ENCODE assay signal across 2 cellular contexts in the genomic region with DNA sequence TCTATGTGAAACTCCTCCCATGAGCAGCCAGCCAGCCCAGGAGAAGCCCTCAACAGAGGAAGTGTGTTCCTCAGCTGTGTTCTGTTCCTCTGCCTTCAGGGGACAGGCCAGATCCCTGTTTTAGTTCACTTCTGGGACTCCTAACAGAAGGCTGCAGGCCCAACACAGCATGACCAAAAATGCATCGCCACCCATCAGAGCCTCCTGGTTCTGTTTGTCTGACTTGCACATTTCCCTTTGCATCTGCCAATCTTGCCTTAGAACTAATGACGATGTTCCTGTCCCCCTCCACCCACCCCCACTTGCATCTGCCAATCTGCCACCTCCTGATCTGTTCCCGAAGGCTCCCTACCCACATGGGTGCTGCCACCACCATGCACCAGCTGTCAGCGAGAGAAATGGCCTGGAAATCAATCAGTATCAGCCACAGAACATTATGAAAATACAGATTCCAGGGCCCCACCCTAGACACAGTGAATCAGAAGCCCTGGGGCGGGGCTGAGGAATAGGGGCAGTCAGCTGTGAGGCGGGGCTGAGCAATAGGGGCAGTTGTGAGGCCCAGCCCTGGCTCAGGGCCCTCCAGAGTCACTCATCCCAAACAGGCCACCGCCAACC.
TF ChIP-seq lines count a peak whose summit lies in the region.

No MANE protein-coding gene starts in this region.

TF ChIP-seq in SK-N-SH, 30 proteins besides CTCF, POLR2A, EP300 and RAD21 (continued from another document):
- no peak for TF ChIP-seq FOSL2 (IDR thresholded peaks at IDR 0.05; ENCODE audit: borderline replicate concordance, low read depth)
- TF ChIP-seq GABPA (IDR thresholded peaks at IDR 0.05; ENCODE audit: low read depth): no peak
- TF ChIP-seq, protein P1, sequence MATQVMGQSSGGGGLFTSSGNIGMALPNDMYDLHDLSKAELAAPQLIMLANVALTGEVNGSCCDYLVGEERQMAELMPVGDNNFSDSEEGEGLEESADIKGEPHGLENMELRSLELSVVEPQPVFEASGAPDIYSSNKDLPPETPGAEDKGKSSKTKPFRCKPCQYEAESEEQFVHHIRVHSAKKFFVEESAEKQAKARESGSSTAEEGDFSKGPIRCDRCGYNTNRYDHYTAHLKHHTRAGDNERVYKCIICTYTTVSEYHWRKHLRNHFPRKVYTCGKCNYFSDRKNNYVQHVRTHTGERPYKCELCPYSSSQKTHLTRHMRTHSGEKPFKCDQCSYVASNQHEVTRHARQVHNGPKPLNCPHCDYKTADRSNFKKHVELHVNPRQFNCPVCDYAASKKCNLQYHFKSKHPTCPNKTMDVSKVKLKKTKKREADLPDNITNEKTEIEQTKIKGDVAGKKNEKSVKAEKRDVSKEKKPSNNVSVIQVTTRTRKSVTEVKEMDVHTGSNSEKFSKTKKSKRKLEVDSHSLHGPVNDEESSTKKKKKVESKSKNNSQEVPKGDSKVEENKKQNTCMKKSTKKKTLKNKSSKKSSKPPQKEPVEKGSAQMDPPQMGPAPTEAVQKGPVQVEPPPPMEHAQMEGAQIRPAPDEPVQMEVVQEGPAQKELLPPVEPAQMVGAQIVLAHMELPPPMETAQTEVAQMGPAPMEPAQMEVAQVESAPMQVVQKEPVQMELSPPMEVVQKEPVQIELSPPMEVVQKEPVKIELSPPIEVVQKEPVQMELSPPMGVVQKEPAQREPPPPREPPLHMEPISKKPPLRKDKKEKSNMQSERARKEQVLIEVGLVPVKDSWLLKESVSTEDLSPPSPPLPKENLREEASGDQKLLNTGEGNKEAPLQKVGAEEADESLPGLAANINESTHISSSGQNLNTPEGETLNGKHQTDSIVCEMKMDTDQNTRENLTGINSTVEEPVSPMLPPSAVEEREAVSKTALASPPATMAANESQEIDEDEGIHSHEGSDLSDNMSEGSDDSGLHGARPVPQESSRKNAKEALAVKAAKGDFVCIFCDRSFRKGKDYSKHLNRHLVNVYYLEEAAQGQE (IDR thresholded peaks at IDR 0.05; ENCODE audit: low read depth, low read length): no peak
- no peak for TF ChIP-seq TEAD4 (IDR thresholded peaks at IDR 0.05; ENCODE audit: borderline replicate concordance, insufficient read depth)
- TF ChIP-seq, protein P2, sequence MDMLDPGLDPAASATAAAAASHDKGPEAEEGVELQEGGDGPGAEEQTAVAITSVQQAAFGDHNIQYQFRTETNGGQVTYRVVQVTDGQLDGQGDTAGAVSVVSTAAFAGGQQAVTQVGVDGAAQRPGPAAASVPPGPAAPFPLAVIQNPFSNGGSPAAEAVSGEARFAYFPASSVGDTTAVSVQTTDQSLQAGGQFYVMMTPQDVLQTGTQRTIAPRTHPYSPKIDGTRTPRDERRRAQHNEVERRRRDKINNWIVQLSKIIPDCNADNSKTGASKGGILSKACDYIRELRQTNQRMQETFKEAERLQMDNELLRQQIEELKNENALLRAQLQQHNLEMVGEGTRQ (IDR thresholded peaks at IDR 0.05; ENCODE audit: borderline replicate concordance, low read depth, low read length): no peak
- TF ChIP-seq TCF12 (IDR thresholded peaks at IDR 0.05): no peak
- no peak for TF ChIP-seq TAF1 (IDR thresholded peaks at IDR 0.05; ENCODE audit: borderline replicate concordance, low read depth, low read length)
- TF ChIP-seq MXI1 (IDR thresholded peaks at IDR 0.05; ENCODE audit: low read depth, low read length): no peak
- TF ChIP-seq FOXM1 (IDR thresholded peaks at IDR 0.05; ENCODE audit: low read depth): no peak
- TF ChIP-seq NRF1 (IDR thresholded peaks at IDR 0.05; ENCODE audit: low read depth, low read length): no peak
- TF ChIP-seq, protein P3, sequence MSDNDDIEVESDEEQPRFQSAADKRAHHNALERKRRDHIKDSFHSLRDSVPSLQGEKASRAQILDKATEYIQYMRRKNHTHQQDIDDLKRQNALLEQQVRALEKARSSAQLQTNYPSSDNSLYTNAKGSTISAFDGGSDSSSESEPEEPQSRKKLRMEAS (IDR thresholded peaks at IDR 0.05; ENCODE audit: low read depth): no peak

TF ChIP-seq in SK-N-SH treated with all-trans-retinoic acid at 6 μM for 48 hours, 23 proteins besides CTCF, POLR2A, EP300 and RAD21 (continued from another document):
- TF ChIP-seq, protein P4, sequence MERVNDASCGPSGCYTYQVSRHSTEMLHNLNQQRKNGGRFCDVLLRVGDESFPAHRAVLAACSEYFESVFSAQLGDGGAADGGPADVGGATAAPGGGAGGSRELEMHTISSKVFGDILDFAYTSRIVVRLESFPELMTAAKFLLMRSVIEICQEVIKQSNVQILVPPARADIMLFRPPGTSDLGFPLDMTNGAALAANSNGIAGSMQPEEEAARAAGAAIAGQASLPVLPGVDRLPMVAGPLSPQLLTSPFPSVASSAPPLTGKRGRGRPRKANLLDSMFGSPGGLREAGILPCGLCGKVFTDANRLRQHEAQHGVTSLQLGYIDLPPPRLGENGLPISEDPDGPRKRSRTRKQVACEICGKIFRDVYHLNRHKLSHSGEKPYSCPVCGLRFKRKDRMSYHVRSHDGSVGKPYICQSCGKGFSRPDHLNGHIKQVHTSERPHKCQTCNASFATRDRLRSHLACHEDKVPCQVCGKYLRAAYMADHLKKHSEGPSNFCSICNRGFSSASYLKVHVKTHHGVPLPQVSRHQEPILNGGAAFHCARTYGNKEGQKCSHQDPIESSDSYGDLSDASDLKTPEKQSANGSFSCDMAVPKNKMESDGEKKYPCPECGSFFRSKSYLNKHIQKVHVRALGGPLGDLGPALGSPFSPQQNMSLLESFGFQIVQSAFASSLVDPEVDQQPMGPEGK (CRISPR knock-in tag; IDR thresholded peaks at IDR 0.05; ENCODE audit: borderline replicate concordance): no peak
- TF ChIP-seq OSR1 (CRISPR knock-in tag; IDR thresholded peaks at IDR 0.05): no peak
- no peak for TF ChIP-seq PPARA (CRISPR knock-in tag; IDR thresholded peaks at IDR 0.05; ENCODE audit: borderline replicate concordance)
- TF ChIP-seq ZFP30 (CRISPR knock-in tag; IDR thresholded peaks at IDR 0.05): no peak
- TF ChIP-seq TOX (CRISPR knock-in tag; IDR thresholded peaks at IDR 0.05; ENCODE audit: borderline replicate concordance): no peak
- TF ChIP-seq ZNF565 (CRISPR knock-in tag; conservative IDR thresholded peaks at IDR 0.05; ENCODE audit: low read depth): no peak
- TF ChIP-seq, protein P5, sequence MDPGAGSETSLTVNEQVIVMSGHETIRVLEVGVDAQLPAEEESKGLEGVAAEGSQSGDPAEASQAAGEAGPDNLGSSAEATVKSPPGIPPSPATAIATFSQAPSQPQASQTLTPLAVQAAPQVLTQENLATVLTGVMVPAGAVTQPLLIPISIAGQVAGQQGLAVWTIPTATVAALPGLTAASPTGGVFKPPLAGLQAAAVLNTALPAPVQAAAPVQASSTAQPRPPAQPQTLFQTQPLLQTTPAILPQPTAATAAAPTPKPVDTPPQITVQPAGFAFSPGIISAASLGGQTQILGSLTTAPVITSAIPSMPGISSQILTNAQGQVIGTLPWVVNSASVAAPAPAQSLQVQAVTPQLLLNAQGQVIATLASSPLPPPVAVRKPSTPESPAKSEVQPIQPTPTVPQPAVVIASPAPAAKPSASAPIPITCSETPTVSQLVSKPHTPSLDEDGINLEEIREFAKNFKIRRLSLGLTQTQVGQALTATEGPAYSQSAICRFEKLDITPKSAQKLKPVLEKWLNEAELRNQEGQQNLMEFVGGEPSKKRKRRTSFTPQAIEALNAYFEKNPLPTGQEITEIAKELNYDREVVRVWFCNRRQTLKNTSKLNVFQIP (CRISPR knock-in tag; IDR thresholded peaks at IDR 0.05; ENCODE audit: borderline replicate concordance, low read depth): no peak
- no peak for TF ChIP-seq ZNF70 (CRISPR knock-in tag; IDR thresholded peaks at IDR 0.05)
- TF ChIP-seq ARNTL (CRISPR knock-in tag; IDR thresholded peaks at IDR 0.05; ENCODE audit: borderline replicate concordance, low read depth): no peak
- no peak for TF ChIP-seq BACH2 (CRISPR knock-in tag; IDR thresholded peaks at IDR 0.05; ENCODE audit: borderline replicate concordance)
- TF ChIP-seq ISL1 (CRISPR knock-in tag; IDR thresholded peaks at IDR 0.05): no peak
- TF ChIP-seq GLIS3 (CRISPR knock-in tag; IDR thresholded peaks at IDR 0.05): no peak
- TF ChIP-seq CSDC2 (CRISPR knock-in tag; IDR thresholded peaks at IDR 0.05): no peak
- no peak for TF ChIP-seq TCF4 (CRISPR knock-in tag; IDR thresholded peaks at IDR 0.05; ENCODE audit: borderline replicate concordance)
- TF ChIP-seq, protein P6, sequence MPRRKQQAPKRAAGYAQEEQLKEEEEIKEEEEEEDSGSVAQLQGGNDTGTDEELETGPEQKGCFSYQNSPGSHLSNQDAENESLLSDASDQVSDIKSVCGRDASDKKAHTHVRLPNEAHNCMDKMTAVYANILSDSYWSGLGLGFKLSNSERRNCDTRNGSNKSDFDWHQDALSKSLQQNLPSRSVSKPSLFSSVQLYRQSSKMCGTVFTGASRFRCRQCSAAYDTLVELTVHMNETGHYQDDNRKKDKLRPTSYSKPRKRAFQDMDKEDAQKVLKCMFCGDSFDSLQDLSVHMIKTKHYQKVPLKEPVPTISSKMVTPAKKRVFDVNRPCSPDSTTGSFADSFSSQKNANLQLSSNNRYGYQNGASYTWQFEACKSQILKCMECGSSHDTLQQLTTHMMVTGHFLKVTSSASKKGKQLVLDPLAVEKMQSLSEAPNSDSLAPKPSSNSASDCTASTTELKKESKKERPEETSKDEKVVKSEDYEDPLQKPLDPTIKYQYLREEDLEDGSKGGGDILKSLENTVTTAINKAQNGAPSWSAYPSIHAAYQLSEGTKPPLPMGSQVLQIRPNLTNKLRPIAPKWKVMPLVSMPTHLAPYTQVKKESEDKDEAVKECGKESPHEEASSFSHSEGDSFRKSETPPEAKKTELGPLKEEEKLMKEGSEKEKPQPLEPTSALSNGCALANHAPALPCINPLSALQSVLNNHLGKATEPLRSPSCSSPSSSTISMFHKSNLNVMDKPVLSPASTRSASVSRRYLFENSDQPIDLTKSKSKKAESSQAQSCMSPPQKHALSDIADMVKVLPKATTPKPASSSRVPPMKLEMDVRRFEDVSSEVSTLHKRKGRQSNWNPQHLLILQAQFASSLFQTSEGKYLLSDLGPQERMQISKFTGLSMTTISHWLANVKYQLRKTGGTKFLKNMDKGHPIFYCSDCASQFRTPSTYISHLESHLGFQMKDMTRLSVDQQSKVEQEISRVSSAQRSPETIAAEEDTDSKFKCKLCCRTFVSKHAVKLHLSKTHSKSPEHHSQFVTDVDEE (CRISPR knock-in tag; IDR thresholded peaks at IDR 0.05): no peak
- TF ChIP-seq ZNF8 (CRISPR knock-in tag; IDR thresholded peaks at IDR 0.05): no peak
- TF ChIP-seq, protein P7, sequence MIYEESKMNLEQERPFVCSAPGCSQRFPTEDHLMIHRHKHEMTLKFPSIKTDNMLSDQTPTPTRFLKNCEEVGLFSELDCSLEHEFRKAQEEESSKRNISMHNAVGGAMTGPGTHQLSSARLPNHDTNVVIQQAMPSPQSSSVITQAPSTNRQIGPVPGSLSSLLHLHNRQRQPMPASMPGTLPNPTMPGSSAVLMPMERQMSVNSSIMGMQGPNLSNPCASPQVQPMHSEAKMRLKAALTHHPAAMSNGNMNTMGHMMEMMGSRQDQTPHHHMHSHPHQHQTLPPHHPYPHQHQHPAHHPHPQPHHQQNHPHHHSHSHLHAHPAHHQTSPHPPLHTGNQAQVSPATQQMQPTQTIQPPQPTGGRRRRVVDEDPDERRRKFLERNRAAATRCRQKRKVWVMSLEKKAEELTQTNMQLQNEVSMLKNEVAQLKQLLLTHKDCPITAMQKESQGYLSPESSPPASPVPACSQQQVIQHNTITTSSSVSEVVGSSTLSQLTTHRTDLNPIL (CRISPR knock-in tag; IDR thresholded peaks at IDR 0.05; ENCODE audit: low read depth): no peak
- no peak for TF ChIP-seq ESRRG (CRISPR knock-in tag; IDR thresholded peaks at IDR 0.05)
